8 cellular contexts compared by ENCODE assay signal in genomic region chr2:28956415-28956826, GRCh38. TPM values are rescaled to one million over a fixed set of nuclear protein-coding genes. Genes with fewer than 3 reads are reported as not detected.
DNase-seq lines count a peak whose midpoint lies in the region; ATAC-seq and TF ChIP-seq lines count a peak whose summit lies in the region.

No MANE protein-coding gene starts in this region.

- peak overlapping the region; percentile 56 for H3K4me3 Mint-ChIP-seq in WTC11

- ATAC-seq in WTC11 (peak; percentile 74), psoas muscle (no peak)

- WGBS in psoas muscle, 3 donors, result 11 to 32% (median 27%) methylated on average over 11 of the region's 11 CpGs

- H3K9me3 Mint-ChIP-seq in WTC11, result no peaks in the 10 kb centered on the region

- H3K27me3 ChIP-seq in left ventricle myocardium inferior (ENCODE audit: low read depth) (peaks cover 9% of the 10 kb centered on the region), right atrium auricular region (no peaks in the 10 kb centered on the region), psoas muscle (ENCODE audit: insufficient read depth in 3 of 3, low read length in 2 of 3) (no peaks in the 10 kb centered on the region)

- no peak for TF ChIP-seq CTCF in left ventricle myocardium inferior (IDR thresholded peaks at IDR 0.05; ENCODE audit: borderline replicate concordance)
- no peak for TF ChIP-seq CTCF in right atrium auricular region (IDR thresholded peaks at IDR 0.05)
- no peak for TF ChIP-seq CTCF in WTC11 (IDR thresholded peaks at IDR 0.05)
- TF ChIP-seq CTCF in fibroblast of the aortic adventitia (IDR thresholded peaks at IDR 0.05; ENCODE audit: insufficient read depth, low read length), result peak; percentile 53
- TF ChIP-seq CTCF in retinal pigment epithelial cell (conservative IDR thresholded peaks at IDR 0.05; ENCODE audit: low read depth, low read length), result peak; percentile 51
- no peak for TF ChIP-seq CTCF in psoas muscle (IDR thresholded peaks at IDR 0.05)

- no peaks in the 10 kb centered on the region for H3K27me3 Mint-ChIP-seq in WTC11 (ENCODE audit: low read depth)

- no peak overlapping the region for H3K27ac Mint-ChIP-seq in WTC11

- H3K36me3 ChIP-seq in left ventricle myocardium inferior (no peaks in the 10 kb centered on the region), right atrium auricular region (no peaks in the 10 kb centered on the region), psoas muscle (ENCODE audit: insufficient read depth in 1 of 2, low read depth in 1 of 2) (no peaks in the 10 kb centered on the region)

- CTCF ChIA-PET in WTC11 (lab: Charles Lee), result interaction anchor here (1.0 kb wide), 3 partner anchors 241 to 965 kb away, joined by 4 to 5 read pairs (median 4); partner anchors contain the start of gene ALK

- H3K27ac ChIP-seq in left ventricle myocardium inferior (replicated peaks) (no peak overlapping the region), right atrium auricular region (no peak overlapping the region), psoas muscle (no peak overlapping the region)

- peak overlapping the region; percentile 42 for H3K4me3 ChIP-seq in left ventricle myocardium inferior
- no peak overlapping the region for H3K4me3 ChIP-seq in right atrium auricular region
- H3K4me3 ChIP-seq in fibroblast of the aortic adventitia (ENCODE audit: low read depth, low read length), result peak overlapping the region; percentile 35
- H3K4me3 ChIP-seq in retinal pigment epithelial cell (ENCODE audit: low read length), result peak overlapping the region; percentile 47
- H3K4me3 ChIP-seq in psoas muscle, result no peak overlapping the region

- intact Hi-C loops in left ventricle myocardium inferior (cut with micrococcal nuclease), result no loop called here
- intact Hi-C loops in psoas muscle (cut with DNase I), result loop anchor here in 1 of 2 donors (5.0 kb wide), 1 partner anchor 1116 kb away; no protein-coding TSS in a partner anchor

- peaks cover 41% of the 10 kb centered on the region for H3K4me1 ChIP-seq in left ventricle myocardium inferior
- H3K4me1 ChIP-seq in right atrium auricular region, result peaks cover 0 to 8% of the 10 kb centered on the region in 2 donors
- peaks cover 21% of the 10 kb centered on the region for H3K4me1 ChIP-seq in psoas muscle

- POLR2A ChIA-PET in WTC11 (lab: Charles Lee), result no interaction called here

- DNase-seq in left ventricle myocardium inferior, result no peak
- DNase-seq in right atrium auricular region (ENCODE audit: low spot score), result no peak
- peak; percentile 69 for DNase-seq in WTC11 (ENCODE audit: low spot score)
- DNase-seq in fibroblast of the aortic adventitia (ENCODE audit: low read depth), result peak; percentile 44
- no peak for DNase-seq in retinal pigment epithelial cell (ENCODE audit: low read depth)
- no peak for DNase-seq in GF-D8 (lab: John Stamatoyannopoulos, UW)
- no peak for DNase-seq in psoas muscle
- no peak for DNase-seq in NCI-H748 treated with DMSO at 0.1 percent for 48 hours (lab: John Stamatoyannopoulos, UW)

- H3K4me1 Mint-ChIP-seq in WTC11, result peaks cover 39% of the 10 kb centered on the region

- H3K36me3 Mint-ChIP-seq in WTC11, result no peaks in the 10 kb centered on the region

- H3K9me3 ChIP-seq in left ventricle myocardium inferior (replicated peaks) (no peaks in the 10 kb centered on the region), right atrium auricular region (no peaks in the 10 kb centered on the region), psoas muscle (no peaks in the 10 kb centered on the region)

TF ChIP-seq in WTC11, 78 proteins besides CTCF, POLR2A, EP300 and RAD21 (continues in another document):
- TF ChIP-seq USF1 (CRISPR knock-in tag; IDR thresholded peaks at IDR 0.05) (peak; percentile 91), JAZF1 (CRISPR knock-in tag; IDR thresholded peaks at IDR 0.05) (no peak), NFYB (CRISPR knock-in tag; conservative IDR thresholded peaks at IDR 0.05; ENCODE audit: low read depth) (no peak), TEAD1 (CRISPR knock-in tag; IDR thresholded peaks at IDR 0.05) (peak; percentile 47; the same call in 1 of the 2 replicates), CBFB (CRISPR knock-in tag; IDR thresholded peaks at IDR 0.05; ENCODE audit: low read depth) (no peak), KAT7 (CRISPR knock-in tag; IDR thresholded peaks at IDR 0.05; ENCODE audit: borderline replicate concordance) (no peak), AR (CRISPR knock-in tag; IDR thresholded peaks at IDR 0.05) (no peak), FOXK1 (CRISPR knock-in tag; IDR thresholded peaks at IDR 0.05) (peak; percentile 51; the same call in 1 of the 2 replicates), ERG (CRISPR knock-in tag; IDR thresholded peaks at IDR 0.05) (no peak), HMGA2 (CRISPR knock-in tag; IDR thresholded peaks at IDR 0.05) (no peak)
- TF ChIP-seq, protein P1, sequence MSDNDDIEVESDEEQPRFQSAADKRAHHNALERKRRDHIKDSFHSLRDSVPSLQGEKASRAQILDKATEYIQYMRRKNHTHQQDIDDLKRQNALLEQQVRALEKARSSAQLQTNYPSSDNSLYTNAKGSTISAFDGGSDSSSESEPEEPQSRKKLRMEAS (CRISPR knock-in tag; IDR thresholded peaks at IDR 0.05), result peak; percentile 67; the same call in 1 of the 2 replicates
- TF ChIP-seq, protein P2, sequence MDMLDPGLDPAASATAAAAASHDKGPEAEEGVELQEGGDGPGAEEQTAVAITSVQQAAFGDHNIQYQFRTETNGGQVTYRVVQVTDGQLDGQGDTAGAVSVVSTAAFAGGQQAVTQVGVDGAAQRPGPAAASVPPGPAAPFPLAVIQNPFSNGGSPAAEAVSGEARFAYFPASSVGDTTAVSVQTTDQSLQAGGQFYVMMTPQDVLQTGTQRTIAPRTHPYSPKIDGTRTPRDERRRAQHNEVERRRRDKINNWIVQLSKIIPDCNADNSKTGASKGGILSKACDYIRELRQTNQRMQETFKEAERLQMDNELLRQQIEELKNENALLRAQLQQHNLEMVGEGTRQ (CRISPR knock-in tag; IDR thresholded peaks at IDR 0.05), result peak; percentile 91

RNA-seq across cellular contexts. Expression of gene TOGARAM2, which starts 24.7 kb away (rescaled TPM):
- total RNA-seq in left ventricle myocardium inferior (51.9 TPM), right atrium auricular region (1 to 10 TPM; 2.0 to 6.6 TPM), WTC11 (2021) (0.62 to 1.0 TPM (median 1.0 TPM) in 3 replicates), fibroblast of the aortic adventitia (ENCODE audit: low replicate concordance) (under 0.01 TPM in 1 of 2 replicates, not detected in the other), psoas muscle (10 to 100 TPM in 3 of 4 donors, 1 to 10 TPM in 1; 2.2 to 98.4 (median 22.5) TPM)
- polyA plus RNA-seq in psoas muscle, result 10 to 100 TPM in 2 of 3 donors, 1 to 10 TPM in 1; 6.1 to 54.2 (median 30.4) TPM

Comparison
In these comparisons a context has a peak if more than half of its experiments do, and no peak if none do; other contexts are left out.
1. H3K4me3 ChIP-seq: peak in left ventricle myocardium inferior (single experiment), fibroblast of the aortic adventitia (single experiment) and retinal pigment epithelial cell (single experiment); none in right atrium auricular region (0 of 2) and psoas muscle (single experiment).
2. DNase-seq: peak in WTC11 (single experiment) and fibroblast of the aortic adventitia (single experiment); none in left ventricle myocardium inferior (single experiment), right atrium auricular region (single experiment), retinal pigment epithelial cell (single experiment), GF-D8 (single experiment), psoas muscle (0 of 2) and NCI-H748 treated with DMSO at 0.1 percent for 48 hours (single experiment).
3. CTCF ChIP-seq: peak in fibroblast of the aortic adventitia (single experiment) and retinal pigment epithelial cell (single experiment); none in left ventricle myocardium inferior (single experiment), right atrium auricular region (0 of 2), WTC11 (single experiment) and psoas muscle (single experiment).